ENCODE assay signal across 8 cellular contexts in genomic region chr17:49194297-49194607, GRCh38. TPM values are rescaled to one million over a fixed set of nuclear protein-coding genes. Genes with fewer than 3 reads are reported as not detected.
DNase-seq lines count a peak whose midpoint lies in the region; ATAC-seq, FAIRE-seq and TF ChIP-seq lines count a peak whose summit lies in the region.

No MANE protein-coding gene starts in this region.

- H3K27me3 ChIP-seq in thoracic aorta (replicated peaks; ENCODE audit: insufficient read depth) = no peaks in the 10 kb centered on the region

- DNase-seq in activated CD8-positive, alpha-beta T cell treated with anti-CD3 and anti-CD28 coated beads for 36 hours = no peak
- no peak for DNase-seq in activated CD8-positive, alpha-beta T cell treated with anti-CD3 and anti-CD28 coated beads, Interleukin-2, amount 10 ng/mL, durations not matched to agents 7 days and 5 days
- DNase-seq in activated CD4-positive, alpha-beta memory T cell treated with anti-CD3 and anti-CD28 coated beads, Interleukin-2, amount 10 ng/mL, durations not matched to agents 7 days and 5 days = no peak
- DNase-seq in immature natural killer cell (no peak), thoracic aorta (ENCODE audit: low spot score) (no peak), erythroblast (lab: John Stamatoyannopoulos, UW) (no peak), HTR-8/SVneo (ENCODE audit: insufficient read length, low spot score) (no peak)

- FAIRE-seq in HTR-8/SVneo (lab: Jason Lieb, UNC) = no peak

- no peaks in the 10 kb centered on the region for H3K4me1 ChIP-seq in thoracic aorta (ENCODE audit: control insufficient read depth in 1 of 2, low read depth in 2 of 2)

- TF ChIP-seq CTCF in activated CD8-positive, alpha-beta T cell treated with anti-CD3 and anti-CD28 coated beads for 36 hours (IDR thresholded peaks at IDR 0.05) = no peak
- TF ChIP-seq CTCF in thoracic aorta (IDR thresholded peaks at IDR 0.05) = no peak

- no peaks in the 10 kb centered on the region for H3K9me3 ChIP-seq in thoracic aorta

- H3K36me3 Mint-ChIP-seq in activated CD8-positive, alpha-beta T cell treated with anti-CD3 and anti-CD28 coated beads for 36 hours (ENCODE audit: low read depth) = peaks cover 7% of the 10 kb centered on the region
- peaks cover 4% of the 10 kb centered on the region for H3K36me3 Mint-ChIP-seq in activated CD8-positive, alpha-beta T cell treated with anti-CD3 and anti-CD28 coated beads, Interleukin-2, amount 10 ng/mL, durations not matched to agents 7 days and 5 days (ENCODE audit: low read depth)
- peaks cover 3% of the 10 kb centered on the region for H3K36me3 Mint-ChIP-seq in activated CD4-positive, alpha-beta memory T cell treated with anti-CD3 and anti-CD28 coated beads, Interleukin-2, amount 10 ng/mL, durations not matched to agents 7 days and 5 days (ENCODE audit: low read depth)
- no peaks in the 10 kb centered on the region for H3K36me3 Mint-ChIP-seq in immature natural killer cell

- H3K36me3 ChIP-seq in thoracic aorta = no peaks in the 10 kb centered on the region

- H3K4me1 Mint-ChIP-seq in activated CD8-positive, alpha-beta T cell treated with anti-CD3 and anti-CD28 coated beads for 36 hours (ENCODE audit: low read depth) = peaks cover 31% of the 10 kb centered on the region
- peaks cover 59% of the 10 kb centered on the region for H3K4me1 Mint-ChIP-seq in activated CD8-positive, alpha-beta T cell treated with anti-CD3 and anti-CD28 coated beads, Interleukin-2, amount 10 ng/mL, durations not matched to agents 7 days and 5 days (ENCODE audit: low read depth)
- peaks cover 62% of the 10 kb centered on the region for H3K4me1 Mint-ChIP-seq in activated CD4-positive, alpha-beta memory T cell treated with anti-CD3 and anti-CD28 coated beads, Interleukin-2, amount 10 ng/mL, durations not matched to agents 7 days and 5 days
- H3K4me1 Mint-ChIP-seq in immature natural killer cell = peaks cover 32 to 42% of the 10 kb centered on the region in 2 donors

- peak overlapping the region; percentile 49 for H3K27ac Mint-ChIP-seq in activated CD8-positive, alpha-beta T cell treated with anti-CD3 and anti-CD28 coated beads for 36 hours
- no peak overlapping the region for H3K27ac Mint-ChIP-seq in activated CD8-positive, alpha-beta T cell treated with anti-CD3 and anti-CD28 coated beads, Interleukin-2, amount 10 ng/mL, durations not matched to agents 7 days and 5 days
- H3K27ac Mint-ChIP-seq in activated CD4-positive, alpha-beta memory T cell treated with anti-CD3 and anti-CD28 coated beads, Interleukin-2, amount 10 ng/mL, durations not matched to agents 7 days and 5 days = peak overlapping the region; percentile 66
- peak overlapping the region in 3 of 6 donors; percentile 95 to 99 (median 96) for H3K27ac Mint-ChIP-seq in immature natural killer cell

- H3K27me3 Mint-ChIP-seq in activated CD8-positive, alpha-beta T cell treated with anti-CD3 and anti-CD28 coated beads for 36 hours = no peaks in the 10 kb centered on the region
- no peaks in the 10 kb centered on the region for H3K27me3 Mint-ChIP-seq in activated CD8-positive, alpha-beta T cell treated with anti-CD3 and anti-CD28 coated beads, Interleukin-2, amount 10 ng/mL, durations not matched to agents 7 days and 5 days (ENCODE audit: low read depth)
- no peaks in the 10 kb centered on the region for H3K27me3 Mint-ChIP-seq in activated CD4-positive, alpha-beta memory T cell treated with anti-CD3 and anti-CD28 coated beads, Interleukin-2, amount 10 ng/mL, durations not matched to agents 7 days and 5 days
- H3K27me3 Mint-ChIP-seq in immature natural killer cell (ENCODE audit: low read depth in 3 of 3) = peaks cover 18 to 23% (median 22%) of the 10 kb centered on the region in 3 donors

- POLR2A ChIA-PET in activated CD8-positive, alpha-beta T cell treated with anti-CD3 and anti-CD28 coated beads for 36 hours (lab: Charles Lee) = interaction anchor here (3.2 to 6.2 kb wide), 4 partner anchors 10 to 32 kb away, joined by 13 to 57 read pairs (median 38); partner anchors contain the start of genes ABI3 and GNGT2
- POLR2A ChIA-PET in activated CD8-positive, alpha-beta T cell treated with anti-CD3 and anti-CD28 coated beads, Interleukin-2, amount 10 ng/mL, durations not matched to agents 7 days and 5 days (lab: Charles Lee) = interaction anchor here (5.4 kb wide), 1 partner anchor 16 kb away, joined by 69 read pairs; the partner anchor contains the start of genes ABI3 and GNGT2
- POLR2A ChIA-PET in activated CD4-positive, alpha-beta memory T cell treated with anti-CD3 and anti-CD28 coated beads, Interleukin-2, amount 10 ng/mL, durations not matched to agents 7 days and 5 days (lab: Charles Lee) = interaction anchor here (1.2 to 7.5 kb wide), 6 partner anchors 10 to 286 kb away, joined by 3 to 88 read pairs (median 36); partner anchors contain the start of genes ABI3, GNGT2 and PHOSPHO1

- CTCF ChIA-PET in activated CD8-positive, alpha-beta T cell treated with anti-CD3 and anti-CD28 coated beads for 36 hours (lab: Charles Lee) = interaction anchor here (1.2 to 14.8 kb wide), 4 partner anchors 10 to 33 kb away, joined by 3 to 126 read pairs (median 32); partner anchors contain the start of genes ABI3 and GNGT2
- CTCF ChIA-PET in activated CD8-positive, alpha-beta T cell treated with anti-CD3 and anti-CD28 coated beads, Interleukin-2, amount 10 ng/mL, durations not matched to agents 7 days and 5 days (lab: Charles Lee) = interaction anchor here (0.7 to 7.7 kb wide), 5 partner anchors 15 to 33 kb away, joined by 3 to 92 read pairs (median 6); partner anchors contain the start of gene PHOSPHO1
- CTCF ChIA-PET in activated CD4-positive, alpha-beta memory T cell treated with anti-CD3 and anti-CD28 coated beads, Interleukin-2, amount 10 ng/mL, durations not matched to agents 7 days and 5 days (lab: Charles Lee) = interaction anchor here (0.6 to 1.2 kb wide), 3 partner anchors 14 to 197 kb away, joined by 3 to 6 read pairs (median 4); partner anchors contain the start of gene IGF2BP1

- no peak overlapping the region for H3K27ac ChIP-seq in thoracic aorta

- ATAC-seq in activated CD8-positive, alpha-beta T cell treated with anti-CD3 and anti-CD28 coated beads for 36 hours = no peak
- ATAC-seq in activated CD8-positive, alpha-beta T cell treated with anti-CD3 and anti-CD28 coated beads, Interleukin-2, amount 10 ng/mL, durations not matched to agents 7 days and 5 days = no peak
- ATAC-seq in thoracic aorta (ENCODE audit: insufficient number of reproducible peaks, low FRiP score, low read depth) (no peak), esophagus mucosa (no peak)

- peak overlapping the region; percentile 89 for H3K4me3 ChIP-seq in thoracic aorta

- intact Hi-C loops in activated CD8-positive, alpha-beta T cell treated with anti-CD3 and anti-CD28 coated beads for 36 hours (cut with micrococcal nuclease) = no loop called here

- no peak for TF ChIP-seq POLR2A in erythroblast (IDR thresholded peaks at IDR 0.05; ENCODE audit: low read length)

- H3K4me3 Mint-ChIP-seq in activated CD8-positive, alpha-beta T cell treated with anti-CD3 and anti-CD28 coated beads for 36 hours = peak overlapping the region; percentile 96
- H3K4me3 Mint-ChIP-seq in activated CD8-positive, alpha-beta T cell treated with anti-CD3 and anti-CD28 coated beads, Interleukin-2, amount 10 ng/mL, durations not matched to agents 7 days and 5 days = no peak overlapping the region
- peak overlapping the region; percentile 19 for H3K4me3 Mint-ChIP-seq in activated CD4-positive, alpha-beta memory T cell treated with anti-CD3 and anti-CD28 coated beads, Interleukin-2, amount 10 ng/mL, durations not matched to agents 7 days and 5 days
- H3K4me3 Mint-ChIP-seq in immature natural killer cell = peak overlapping the region in 4 of 5 donors; percentile 42 to 58 (median 49)

- H3K9me3 Mint-ChIP-seq in activated CD8-positive, alpha-beta T cell treated with anti-CD3 and anti-CD28 coated beads for 36 hours = no peaks in the 10 kb centered on the region
- no peaks in the 10 kb centered on the region for H3K9me3 Mint-ChIP-seq in activated CD8-positive, alpha-beta T cell treated with anti-CD3 and anti-CD28 coated beads, Interleukin-2, amount 10 ng/mL, durations not matched to agents 7 days and 5 days (ENCODE audit: insufficient read depth)
- no peaks in the 10 kb centered on the region for H3K9me3 Mint-ChIP-seq in activated CD4-positive, alpha-beta memory T cell treated with anti-CD3 and anti-CD28 coated beads, Interleukin-2, amount 10 ng/mL, durations not matched to agents 7 days and 5 days
- peaks cover 0 to 3% (median 0%) of the 10 kb centered on the region in 6 donors for H3K9me3 Mint-ChIP-seq in immature natural killer cell

RNA-seq across cellular contexts. Expression of gene GNGT2, which starts 16.1 kb away (rescaled TPM):
- total RNA-seq in activated CD8-positive, alpha-beta T cell treated with anti-CD3 and anti-CD28 coated beads for 36 hours = 10 to 100 TPM; 21.7 to 23.9 TPM
- total RNA-seq in activated CD8-positive, alpha-beta T cell treated with anti-CD3 and anti-CD28 coated beads, Interleukin-2, amount 10 ng/mL, durations not matched to agents 7 days and 5 days = 10 to 100 TPM; 40.0 to 45.4 TPM
- 10 to 100 TPM; 22.7 to 23.8 TPM for total RNA-seq in activated CD4-positive, alpha-beta memory T cell treated with anti-CD3 and anti-CD28 coated beads, Interleukin-2, amount 10 ng/mL, durations not matched to agents 7 days and 5 days
- polyA plus RNA-seq in immature natural killer cell = 100 to 1,000 TPM; 110 to 238 (median 131) TPM
- total RNA-seq in thoracic aorta (1 to 10 TPM in 1 of 2 donors, not detected in 1; 3.1 TPM), esophagus mucosa (0.28 TPM)

RNA-seq across cellular contexts. Expression of gene ABI3, which starts 16.3 kb away (rescaled TPM):
- total RNA-seq in activated CD8-positive, alpha-beta T cell treated with anti-CD3 and anti-CD28 coated beads for 36 hours = 10 to 100 TPM; 39.3 to 45.1 TPM
- total RNA-seq in activated CD8-positive, alpha-beta T cell treated with anti-CD3 and anti-CD28 coated beads, Interleukin-2, amount 10 ng/mL, durations not matched to agents 7 days and 5 days = 100 to 1,000 TPM; 110 to 117 TPM
- total RNA-seq in activated CD4-positive, alpha-beta memory T cell treated with anti-CD3 and anti-CD28 coated beads, Interleukin-2, amount 10 ng/mL, durations not matched to agents 7 days and 5 days = 10 to 100 TPM; 46.3 to 48.2 TPM
- polyA plus RNA-seq in immature natural killer cell = 100 to 1,000 TPM; 149 to 338 (median 289) TPM
- total RNA-seq in thoracic aorta = 10 to 100 TPM in 1 of 2 donors, 1 to 10 TPM in 1; 8.9 to 10.8 TPM
- 2.7 TPM for total RNA-seq in esophagus mucosa

RNA-seq across cellular contexts. Expression of gene PHOSPHO1, which starts 36.3 kb away (rescaled TPM):
- total RNA-seq in activated CD8-positive, alpha-beta T cell treated with anti-CD3 and anti-CD28 coated beads for 36 hours = not detected
- total RNA-seq in activated CD8-positive, alpha-beta T cell treated with anti-CD3 and anti-CD28 coated beads, Interleukin-2, amount 10 ng/mL, durations not matched to agents 7 days and 5 days = not detected
- not detected for total RNA-seq in activated CD4-positive, alpha-beta memory T cell treated with anti-CD3 and anti-CD28 coated beads, Interleukin-2, amount 10 ng/mL, durations not matched to agents 7 days and 5 days
- 1 to 10 TPM in 2 of 3 donors, under 1 TPM in 1; 0.77 to 3.6 (median 2.0) TPM for polyA plus RNA-seq in immature natural killer cell
- total RNA-seq in thoracic aorta = under 1 TPM in 1 of 2 donors, not detected in 1; 0.95 TPM
- total RNA-seq in esophagus mucosa = 0.20 TPM

Comparison
In these comparisons a context has a peak if more than half of its experiments do, and no peak if none do; other contexts are left out.
1. RNA of gene GNGT2, which starts 16.1 kb away (total RNA-seq): 40.0 to 45.4 TPM in activated CD8-positive, alpha-beta T cell treated with anti-CD3 and anti-CD28 coated beads, Interleukin-2, amount 10 ng/mL, durations not matched to agents 7 days and 5 days, 21.7 to 23.9 TPM in activated CD8-positive, alpha-beta T cell treated with anti-CD3 and anti-CD28 coated beads for 36 hours and 22.7 to 23.8 TPM in activated CD4-positive, alpha-beta memory T cell treated with anti-CD3 and anti-CD28 coated beads, Interleukin-2, amount 10 ng/mL, durations not matched to agents 7 days and 5 days; 3.1 TPM in thoracic aorta and 0.28 TPM in esophagus mucosa (single experiment); every median in the first group is over 4 times any median in the second.